Comparison of ENCODE assay signal across 10 cellular contexts in genomic region chr20:50928469-50928868, GRCh38. TPM values are rescaled to one million over a fixed set of nuclear protein-coding genes. Genes with fewer than 3 reads are reported as not detected.
A peak's percentile ranks its signal among the peaks of the same experiment; 100 is the strongest.
DNase-seq lines count a peak whose midpoint lies in the region; ATAC-seq, FAIRE-seq and TF ChIP-seq lines count a peak whose summit lies in the region.
"Had no signal": no experiment of that assay in that cellular context is flagged by ENCODE, and none has a peak within 500 bp of the region (broad histone marks: within the 10 kb centered on the region; RNA-seq: fewer than 3 reads in every experiment).

No MANE protein-coding gene starts in this region.

- intact Hi-C loops in HepG2 (cut with micrococcal nuclease; ENCODE audit: unreplicated experiment) (loop anchor here (2.0 to 5.0 kb wide), 2 partner anchors 28 to 71 kb away; no protein-coding TSS in a partner anchor), right lobe of liver (cut with DNase I) (no loop called here)
- intact Hi-C loops in activated T-helper 1 cell treated with anti-CD3 and anti-CD28 coated beads, Interleukin-12 subunit alpha, Interleukin-12 subunit beta, Interleukin-2, Interleukin-4 antibody, amounts not matched to agents 30 ng/mL and 10 ng/mL and 1 ng/mL, durations not matched to agents 14 hours and 24 hours and 36 hours (cut with micrococcal nuclease): no loop called here

- CTCF ChIA-PET in HepG2 (lab: Yijun Ruan, JAX; ENCODE audit: low intra/inter-chr PET ratio, low total read pairs): interaction anchor here (2.1 to 4.7 kb wide), 3 partner anchors 110 to 138 kb away, joined by 15 to 62 read pairs (median 32); partner anchors contain the start of gene BCAS4

- TF ChIP-seq RAD21 in HepG2 (CRISPR knock-in tag; IDR thresholded peaks at IDR 0.05): no peak

- H4K20me1 ChIP-seq in HepG2 (ENCODE audit: insufficient read depth, low read length): peaks cover 52% of the 10 kb centered on the region

- H3K4me3 ChIP-seq in HepG2 (replicated peaks in 1 of 3; ENCODE audit: insufficient read depth in 1 of 3, low read depth in 2 of 3, low read length in 3 of 3) (peak overlapping the region in 2 of 3 experiments; percentile 44 to 96; a peak in 1 of 6 replicates), right lobe of liver (no peak overlapping the region), iPS-18c (ENCODE audit: insufficient read depth, low read depth, low read length) (peak overlapping the region; percentile 31)

- in situ Hi-C loops in HepG2 (cut with HindIII; ENCODE audit: extremely low pct_ligation_motif_present, low pct_unique_long_range_greater_than_20kb) (no loop called here), GM13976 (cut with MboI; ENCODE audit: low sequenced_read_pairs, unreplicated experiment) (no loop called here)

- no peaks in the 10 kb centered on the region for H3K27me3 ChIP-seq in HepG2 (ENCODE audit: control insufficient read depth in 1 of 2, insufficient read depth in 2 of 2, low read length in 2 of 2)
- no peaks in the 10 kb centered on the region for H3K27me3 ChIP-seq in right lobe of liver

- POLR2A ChIA-PET in HepG2 (lab: Yijun Ruan, JAX): interaction anchor here (1.2 to 4.3 kb wide), 5 partner anchors 30 to 139 kb away, joined by 3 to 87 read pairs (median 26); partner anchors contain the start of genes BCAS4, DPM1 and MOCS3

- H3K79me2 ChIP-seq in HepG2 (ENCODE audit: insufficient read depth, low read length): peaks cover 69% of the 10 kb centered on the region

- H3K36me3 Mint-ChIP-seq in activated T-helper 1 cell treated with anti-CD3 and anti-CD28 coated beads, Interleukin-12 subunit alpha, Interleukin-12 subunit beta, Interleukin-2, Interleukin-4 antibody, amounts not matched to agents 30 ng/mL and 10 ng/mL and 1 ng/mL, durations not matched to agents 14 hours and 24 hours and 36 hours (ENCODE audit: low read depth): peaks cover 54% of the 10 kb centered on the region
- H3K36me3 Mint-ChIP-seq in type B pancreatic cell: peaks cover 29% of the 10 kb centered on the region

- H3K9me3 Mint-ChIP-seq in activated T-helper 1 cell treated with anti-CD3 and anti-CD28 coated beads, Interleukin-12 subunit alpha, Interleukin-12 subunit beta, Interleukin-2, Interleukin-4 antibody, amounts not matched to agents 30 ng/mL and 10 ng/mL and 1 ng/mL, durations not matched to agents 14 hours and 24 hours and 36 hours: no peaks in the 10 kb centered on the region
- no peaks in the 10 kb centered on the region for H3K9me3 Mint-ChIP-seq in type B pancreatic cell

- no TSS peak for BruUV-seq in HepG2 (replicated peaks; lab: Mats Ljungman, UMichigan)

- peaks cover 66% of the 10 kb centered on the region for H3K4me1 Mint-ChIP-seq in activated T-helper 1 cell treated with anti-CD3 and anti-CD28 coated beads, Interleukin-12 subunit alpha, Interleukin-12 subunit beta, Interleukin-2, Interleukin-4 antibody, amounts not matched to agents 30 ng/mL and 10 ng/mL and 1 ng/mL, durations not matched to agents 14 hours and 24 hours and 36 hours (ENCODE audit: low read depth)
- peaks cover 46% of the 10 kb centered on the region for H3K4me1 Mint-ChIP-seq in type B pancreatic cell (ENCODE audit: unreplicated experiment)

- H3K9me3 ChIP-seq in HepG2 (ENCODE audit: low read length) (no peaks in the 10 kb centered on the region), right lobe of liver (no peaks in the 10 kb centered on the region), iPS-18c (ENCODE audit: control insufficient read depth, insufficient read depth, low read length) (no peaks in the 10 kb centered on the region)

- no peak overlapping the region for H2AFZ ChIP-seq in HepG2 (ENCODE audit: low read length)

- H3K27ac ChIP-seq in HepG2 (ENCODE audit: extremely low read length, insufficient read depth, low read length) (no peak overlapping the region), right lobe of liver (no peak overlapping the region)

- H3K4me2 ChIP-seq in HepG2 (ENCODE audit: low read depth, low read length): peak overlapping the region; percentile 85

- FAIRE-seq in HepG2 (lab: Jason Lieb, UNC): no peak
- FAIRE-seq: G401.6 had no signal

- no peak for TF ChIP-seq POLR2A in HepG2 (IDR thresholded peaks at IDR 0.05; ENCODE audit: insufficient read depth in 1 of 2, low read depth in 2 of 2, low read length in 2 of 2)
- no peak for TF ChIP-seq POLR2A in right lobe of liver (IDR thresholded peaks at IDR 0.05)

- TF ChIP-seq EP300 in HepG2 (IDR thresholded peaks at IDR 0.05; ENCODE audit: low read depth in 2 of 2, low read length in 2 of 2) (no peak), HepG2 (CRISPR knock-in tag; IDR thresholded peaks at IDR 0.05; ENCODE audit: borderline replicate concordance) (no peak)

- H3K4me1 ChIP-seq in HepG2 (ENCODE audit: insufficient read depth, low read length): peaks cover 40% of the 10 kb centered on the region
- H3K4me1 ChIP-seq in right lobe of liver: peaks cover 0 to 32% (median 6%) of the 10 kb centered on the region in 4 donors

- H3K4me3 Mint-ChIP-seq in activated T-helper 1 cell treated with anti-CD3 and anti-CD28 coated beads, Interleukin-12 subunit alpha, Interleukin-12 subunit beta, Interleukin-2, Interleukin-4 antibody, amounts not matched to agents 30 ng/mL and 10 ng/mL and 1 ng/mL, durations not matched to agents 14 hours and 24 hours and 36 hours: peak overlapping the region; percentile 95
- H3K4me3 Mint-ChIP-seq in type B pancreatic cell: peak overlapping the region; percentile 95

- TF ChIP-seq CTCF in HepG2 (CRISPR knock-in tag; IDR thresholded peaks at IDR 0.05): no peak
- no peak for TF ChIP-seq CTCF in right lobe of liver (IDR thresholded peaks at IDR 0.05)
- TF ChIP-seq CTCF in type B pancreatic cell (conservative IDR thresholded peaks at IDR 0.05): peak; percentile 47
- TF ChIP-seq CTCF in GM13976 (IDR thresholded peaks at IDR 0.05; ENCODE audit: borderline replicate concordance, control extremely low read depth, extremely low read depth, insufficient read depth, missing control alignments): no peak

- no peak for ATAC-seq in HepG2
- ATAC-seq in right lobe of liver: no peak
- ATAC-seq in HG03469 (IDR thresholded peaks at IDR 0.05; ENCODE audit: unreplicated experiment): no peak
- ATAC-seq: left colon had no signal

- peak overlapping the region; percentile 34 for H3K27ac Mint-ChIP-seq in activated T-helper 1 cell treated with anti-CD3 and anti-CD28 coated beads, Interleukin-12 subunit alpha, Interleukin-12 subunit beta, Interleukin-2, Interleukin-4 antibody, amounts not matched to agents 30 ng/mL and 10 ng/mL and 1 ng/mL, durations not matched to agents 14 hours and 24 hours and 36 hours
- peak overlapping the region; percentile 99 for H3K27ac Mint-ChIP-seq in type B pancreatic cell

- peaks cover 14 to 45% of the 10 kb centered on the region in 2 experiments for H3K36me3 ChIP-seq in HepG2 (replicated peaks in 1 of 2; ENCODE audit: control insufficient read depth in 1 of 2, insufficient read depth in 2 of 2, low read length in 2 of 2)
- peaks cover 0 to 3% (median under 1%) of the 10 kb centered on the region in 4 donors for H3K36me3 ChIP-seq in right lobe of liver

- 92% methylated on average over 5 of the region's 5 CpGs for WGBS in HepG2 (ENCODE audit: low lambda C conversion rate)
- 68% methylated on average over 5 of the region's 5 CpGs for WGBS in right lobe of liver (ENCODE audit: insufficient coverage, low coverage, low lambda C conversion rate, missing lambda C conversion rate)

- no peak overlapping the region for H3K9ac ChIP-seq in HepG2 (ENCODE audit: insufficient read depth, low read depth, low read length)

- DNase-seq in HepG2 (ENCODE audit: low spot score): no peak
- no peak for DNase-seq in right lobe of liver
- DNase-seq in activated T-helper 1 cell treated with anti-CD3 and anti-CD28 coated beads, Interleukin-12 subunit alpha, Interleukin-12 subunit beta, Interleukin-2, Interleukin-4 antibody, amounts not matched to agents 30 ng/mL and 10 ng/mL and 1 ng/mL, durations not matched to agents 14 hours and 24 hours and 36 hours (ENCODE audit: low spot score): no peak
- DNase-seq in type B pancreatic cell (ENCODE audit: extremely low spot score, unreplicated experiment): no peak
- no peak for DNase-seq in NCI-H2171 (lab: John Stamatoyannopoulos, UW)
- no peak for DNase-seq in GM13976 (ENCODE audit: low spot score)
- DNase-seq: left colon had no signal

- no peaks in the 10 kb centered on the region for H3K27me3 Mint-ChIP-seq in activated T-helper 1 cell treated with anti-CD3 and anti-CD28 coated beads, Interleukin-12 subunit alpha, Interleukin-12 subunit beta, Interleukin-2, Interleukin-4 antibody, amounts not matched to agents 30 ng/mL and 10 ng/mL and 1 ng/mL, durations not matched to agents 14 hours and 24 hours and 36 hours (ENCODE audit: insufficient read depth)
- H3K27me3 Mint-ChIP-seq in type B pancreatic cell: peaks cover 3% of the 10 kb centered on the region

RNA-seq across cellular contexts. Expression of gene ADNP, which starts 2.8 kb away (rescaled TPM):
- total RNA-seq in HepG2 (2016; rRNA removed; fragmentation: Illumina TruSeq; extraction: Trizol) (21.5 and 60.7 TPM in 2 replicates), right lobe of liver (10 to 100 TPM; 19.8 to 25.9 (median 23.1) TPM), type B pancreatic cell (ENCODE audit: low replicate concordance) (81.7 and 103 TPM in 2 replicates)
- 3.6 and 4.4 TPM in 2 replicates for total RNA-seq in HepG2 (2016; cell fraction: cytosol; rRNA removed; fragmentation: Illumina TruSeq; extraction: Trizol; ENCODE audit: low read depth)
- total RNA-seq in HepG2 (2016; cell fraction: insoluble cytoplasmic fraction; rRNA removed; fragmentation: Illumina TruSeq; extraction: Trizol): 17.8 and 59.9 TPM in 2 replicates
- total RNA-seq in HepG2 (2016; cell fraction: membrane; rRNA removed; fragmentation: Illumina TruSeq; extraction: Trizol): 20.1 and 20.5 TPM in 2 replicates
- total RNA-seq in HepG2 (2016; cell fraction: nucleus; rRNA removed; fragmentation: Illumina TruSeq; extraction: Trizol): 51.3 and 55.1 TPM in 2 replicates
- 21.0 and 22.3 TPM in 2 replicates for polyA plus RNA-seq in HepG2 (2011; rRNA removed)
- polyA plus RNA-seq in HepG2 (2011; cell fraction: cytosol; rRNA removed): 11.3 and 19.3 TPM in 2 replicates
- polyA plus RNA-seq in HepG2 (2011; cell fraction: nucleus; rRNA removed): 30.4 and 32.5 TPM in 2 replicates
- 45.9 and 50.4 TPM in 2 replicates for polyA plus RNA-seq in HepG2 (2012)
- 2.9 and 3.3 TPM in 2 replicates for polyA plus RNA-seq in HepG2 (2016; cell fraction: cytosol; fragmentation: Illumina TruSeq; extraction: Trizol; ENCODE audit: low read depth)
- polyA plus RNA-seq in HepG2 (2016; cell fraction: insoluble cytoplasmic fraction; fragmentation: Illumina TruSeq; extraction: Trizol; ENCODE audit: low read depth): 57.9 and 63.1 TPM in 2 replicates
- 8.8 and 9.4 TPM in 2 replicates for polyA plus RNA-seq in HepG2 (2016; cell fraction: membrane; fragmentation: Illumina TruSeq; extraction: Trizol; ENCODE audit: low read depth)
- polyA plus RNA-seq in HepG2 (2016; cell fraction: nucleus; fragmentation: Illumina TruSeq; extraction: Trizol; ENCODE audit: insufficient read depth, low read depth): 78.5 and 79.2 TPM in 2 replicates
- 22.3 and 32.8 TPM in 2 replicates for polyA minus RNA-seq in HepG2 (2011; rRNA and poly(A)+ RNA removed; ENCODE audit: low replicate concordance)
- polyA minus RNA-seq in HepG2 (2011; cell fraction: cytosol; rRNA and poly(A)+ RNA removed): 29.7 and 42.9 TPM in 2 replicates
- 74.0 and 91.4 TPM in 2 replicates for polyA minus RNA-seq in HepG2 (2011; cell fraction: nucleus; rRNA and poly(A)+ RNA removed)
- total RNA-seq in activated T-helper 1 cell treated with anti-CD3 and anti-CD28 coated beads, Interleukin-12 subunit alpha, Interleukin-12 subunit beta, Interleukin-2, Interleukin-4 antibody, amounts not matched to agents 30 ng/mL and 10 ng/mL and 1 ng/mL, durations not matched to agents 14 hours and 24 hours and 36 hours: 77.4 and 85.8 TPM in 2 replicates

RNA-seq across cellular contexts. Expression of gene DPM1, which starts 29.9 kb away (rescaled TPM):
- total RNA-seq in HepG2 (2016; rRNA removed; fragmentation: Illumina TruSeq; extraction: Trizol) (161 and 187 TPM in 2 replicates), right lobe of liver (10 to 100 TPM; 16.6 to 40.4 (median 21.2) TPM), type B pancreatic cell (ENCODE audit: low replicate concordance) (36.2 and 40.8 TPM in 2 replicates)
- 32.3 and 33.7 TPM in 2 replicates for total RNA-seq in HepG2 (2016; cell fraction: cytosol; rRNA removed; fragmentation: Illumina TruSeq; extraction: Trizol; ENCODE audit: low read depth)
- 167 and 188 TPM in 2 replicates for total RNA-seq in HepG2 (2016; cell fraction: insoluble cytoplasmic fraction; rRNA removed; fragmentation: Illumina TruSeq; extraction: Trizol)
- total RNA-seq in HepG2 (2016; cell fraction: membrane; rRNA removed; fragmentation: Illumina TruSeq; extraction: Trizol): 30.4 and 39.3 TPM in 2 replicates
- total RNA-seq in HepG2 (2016; cell fraction: nucleus; rRNA removed; fragmentation: Illumina TruSeq; extraction: Trizol): 102 and 109 TPM in 2 replicates
- polyA plus RNA-seq in HepG2 (2011; rRNA removed): 75.7 and 83.2 TPM in 2 replicates
- polyA plus RNA-seq in HepG2 (2011; cell fraction: cytosol; rRNA removed): 67.0 and 87.1 TPM in 2 replicates
- polyA plus RNA-seq in HepG2 (2011; cell fraction: nucleus; rRNA removed): 40.6 and 43.3 TPM in 2 replicates
- polyA plus RNA-seq in HepG2 (2012): 92.8 and 103 TPM in 2 replicates
- polyA plus RNA-seq in HepG2 (2016; cell fraction: cytosol; fragmentation: Illumina TruSeq; extraction: Trizol; ENCODE audit: low read depth): 19.8 and 20.9 TPM in 2 replicates
- 215 and 249 TPM in 2 replicates for polyA plus RNA-seq in HepG2 (2016; cell fraction: insoluble cytoplasmic fraction; fragmentation: Illumina TruSeq; extraction: Trizol; ENCODE audit: low read depth)
- polyA plus RNA-seq in HepG2 (2016; cell fraction: membrane; fragmentation: Illumina TruSeq; extraction: Trizol; ENCODE audit: low read depth): 27.9 and 30.1 TPM in 2 replicates
- polyA plus RNA-seq in HepG2 (2016; cell fraction: nucleus; fragmentation: Illumina TruSeq; extraction: Trizol; ENCODE audit: insufficient read depth, low read depth): 177 and 193 TPM in 2 replicates
- polyA minus RNA-seq in HepG2 (2011; rRNA and poly(A)+ RNA removed; ENCODE audit: low replicate concordance): 23.1 and 28.4 TPM in 2 replicates
- polyA minus RNA-seq in HepG2 (2011; cell fraction: cytosol; rRNA and poly(A)+ RNA removed): 38.3 and 41.9 TPM in 2 replicates
- 49.6 and 51.1 TPM in 2 replicates for polyA minus RNA-seq in HepG2 (2011; cell fraction: nucleus; rRNA and poly(A)+ RNA removed)
- 54.6 and 61.2 TPM in 2 replicates for total RNA-seq in activated T-helper 1 cell treated with anti-CD3 and anti-CD28 coated beads, Interleukin-12 subunit alpha, Interleukin-12 subunit beta, Interleukin-2, Interleukin-4 antibody, amounts not matched to agents 30 ng/mL and 10 ng/mL and 1 ng/mL, durations not matched to agents 14 hours and 24 hours and 36 hours

RNA-seq across cellular contexts. Expression of gene MOCS3, which starts 30.1 kb away (rescaled TPM):
- total RNA-seq in HepG2 (2016; rRNA removed; fragmentation: Illumina TruSeq; extraction: Trizol) (8.4 and 9.7 TPM in 2 replicates), right lobe of liver (1 to 10 TPM; 2.3 to 3.2 (median 2.7) TPM), type B pancreatic cell (ENCODE audit: low replicate concordance) (7.4 and 8.2 TPM in 2 replicates)
- 1.2 and 1.3 TPM in 2 replicates for total RNA-seq in HepG2 (2016; cell fraction: cytosol; rRNA removed; fragmentation: Illumina TruSeq; extraction: Trizol; ENCODE audit: low read depth)
- 7.8 and 8.8 TPM in 2 replicates for total RNA-seq in HepG2 (2016; cell fraction: insoluble cytoplasmic fraction; rRNA removed; fragmentation: Illumina TruSeq; extraction: Trizol)
- total RNA-seq in HepG2 (2016; cell fraction: membrane; rRNA removed; fragmentation: Illumina TruSeq; extraction: Trizol): 3.7 and 4.2 TPM in 2 replicates
- total RNA-seq in HepG2 (2016; cell fraction: nucleus; rRNA removed; fragmentation: Illumina TruSeq; extraction: Trizol): 5.4 and 5.7 TPM in 2 replicates
- 3.7 and 4.1 TPM in 2 replicates for polyA plus RNA-seq in HepG2 (2011; rRNA removed)
- 4.0 and 4.1 TPM in 2 replicates for polyA plus RNA-seq in HepG2 (2011; cell fraction: cytosol; rRNA removed)
- polyA plus RNA-seq in HepG2 (2011; cell fraction: nucleus; rRNA removed): 2.9 and 3.2 TPM in 2 replicates
- polyA plus RNA-seq in HepG2 (2012): 2.7 and 3.3 TPM in 2 replicates
- 0.53 and 0.58 TPM in 2 replicates for polyA plus RNA-seq in HepG2 (2016; cell fraction: cytosol; fragmentation: Illumina TruSeq; extraction: Trizol; ENCODE audit: low read depth)
- polyA plus RNA-seq in HepG2 (2016; cell fraction: insoluble cytoplasmic fraction; fragmentation: Illumina TruSeq; extraction: Trizol; ENCODE audit: low read depth): 7.8 and 8.0 TPM in 2 replicates
- polyA plus RNA-seq in HepG2 (2016; cell fraction: membrane; fragmentation: Illumina TruSeq; extraction: Trizol; ENCODE audit: low read depth): 1.7 and 2.1 TPM in 2 replicates
- 4.3 and 4.4 TPM in 2 replicates for polyA plus RNA-seq in HepG2 (2016; cell fraction: nucleus; fragmentation: Illumina TruSeq; extraction: Trizol; ENCODE audit: insufficient read depth, low read depth)
- polyA minus RNA-seq in HepG2 (2011; rRNA and poly(A)+ RNA removed; ENCODE audit: low replicate concordance): 14.6 and 20.7 TPM in 2 replicates
- polyA minus RNA-seq in HepG2 (2011; cell fraction: cytosol; rRNA and poly(A)+ RNA removed): 6.3 and 6.7 TPM in 2 replicates
- 12.4 and 13.6 TPM in 2 replicates for polyA minus RNA-seq in HepG2 (2011; cell fraction: nucleus; rRNA and poly(A)+ RNA removed)
- total RNA-seq in activated T-helper 1 cell treated with anti-CD3 and anti-CD28 coated beads, Interleukin-12 subunit alpha, Interleukin-12 subunit beta, Interleukin-2, Interleukin-4 antibody, amounts not matched to agents 30 ng/mL and 10 ng/mL and 1 ng/mL, durations not matched to agents 14 hours and 24 hours and 36 hours: 6.2 and 6.7 TPM in 2 replicates

Comparison
In these comparisons a context has a peak if more than half of its experiments do, and no peak if none do; other contexts are left out.
1. H3K4me3 ChIP-seq: peak in HepG2 (2 of 3) and iPS-18c (single experiment); none in right lobe of liver (0 of 3).